In genomic region chr16:70380205-70380918, GRCh38 we compare ENCODE assay signal across 8 cellular contexts. TPM values are rescaled to one million over a fixed set of nuclear protein-coding genes. Genes with fewer than 3 reads are reported as not detected.
DNase-seq lines count a peak whose midpoint lies in the region; ATAC-seq and TF ChIP-seq lines count a peak whose summit lies in the region.

No MANE protein-coding gene starts in this region.

- CTCF ChIA-PET in BJ (lab: Yijun Ruan, JAX): interaction anchor here (1.1 to 2.4 kb wide), 7 partner anchors 8 to 272 kb away, joined by 3 to 12 read pairs (median 5); partner anchors contain the start of gene ST3GAL2

- POLR2A ChIA-PET in BJ (lab: Charles Lee): interaction anchor here (0.6 kb wide), 1 partner anchor 10 kb away, joined by 3 read pairs; no protein-coding TSS in a partner anchor

- H3K27me3 ChIP-seq in BJ (ENCODE audit: control insufficient read depth, insufficient read depth, low read length): no peaks in the 10 kb centered on the region
- H3K27me3 ChIP-seq in iPS DF 6.9 (ENCODE audit: control insufficient read depth, insufficient read depth, low read length): no peaks in the 10 kb centered on the region
- H3K27me3 ChIP-seq in skeletal muscle satellite cell (ENCODE audit: control insufficient read depth, insufficient read depth, low read length): no peaks in the 10 kb centered on the region

- peak overlapping the region; percentile 94 for H3K9ac ChIP-seq in skeletal muscle satellite cell (ENCODE audit: low read depth, low read length)

- H3K4me3 ChIP-seq in BJ (ENCODE audit: low read depth, low read length): peak overlapping the region; percentile 81
- peak overlapping the region; percentile 79 for H3K4me3 ChIP-seq in iPS DF 6.9 (ENCODE audit: low read length)
- H3K4me3 ChIP-seq in skeletal muscle satellite cell (ENCODE audit: low read length): peak overlapping the region; percentile 99

- DNase-seq in BJ (ENCODE audit: low read depth): peak; percentile 47
- peak; percentile 73 for DNase-seq in HS-27A (ENCODE audit: low read depth)
- peak; percentile 79 for DNase-seq in SW480 (ENCODE audit: low spot score)
- DNase-seq in iPS DF 6.9 (ENCODE audit: low read depth, low spot score): no peak
- no peak for DNase-seq in middle frontal gyrus (ENCODE audit: extremely low spot score, low spot score)

- H3K4me1 ChIP-seq in iPS DF 6.9 (ENCODE audit: control insufficient read depth, insufficient read depth, low read length) (0 out of 2 replicates have a peak, but pooled peaks cover 1% of the 10 kb centered on the region), skeletal muscle satellite cell (ENCODE audit: control insufficient read depth, insufficient read depth, low read length) (peaks cover 15% of the 10 kb centered on the region)

- H3K4me2 ChIP-seq in skeletal muscle satellite cell (ENCODE audit: low read length): peak overlapping the region; percentile 96

- H3K36me3 ChIP-seq in BJ (ENCODE audit: control insufficient read depth, insufficient read depth, low read length) (peaks cover 7% of the 10 kb centered on the region), iPS DF 6.9 (ENCODE audit: control insufficient read depth, insufficient read depth, low read length) (no peaks in the 10 kb centered on the region; the same call in 1 of the 2 replicates), skeletal muscle satellite cell (ENCODE audit: insufficient read depth, low read length) (peaks cover 34% of the 10 kb centered on the region)

- no CpG with 5 or more reads among the region's 31 CpGs for WGBS in iPS DF 6.9 (ENCODE audit: insufficient coverage, insufficient read length)

- peak; percentile 2 for ATAC-seq in GM19328 (IDR thresholded peaks at IDR 0.05; ENCODE audit: unreplicated experiment)

- H3K27ac ChIP-seq in angular gyrus (ENCODE audit: low read depth, low read length): peak overlapping the region; percentile 66
- no peak overlapping the region for H3K27ac ChIP-seq in iPS DF 6.9 (ENCODE audit: low read length)

- H3K9me3 ChIP-seq in iPS DF 6.9 (ENCODE audit: control insufficient read depth, insufficient read depth, low read length) (no peaks in the 10 kb centered on the region), skeletal muscle satellite cell (replicated peaks; ENCODE audit: low read length) (no peaks in the 10 kb centered on the region)

- no peak for TF ChIP-seq CTCF in BJ (IDR thresholded peaks at IDR 0.05; ENCODE audit: insufficient read depth, low read depth, low read length)

RNA-seq across cellular contexts. Expression of gene DDX19A, which starts 33.7 kb away (rescaled TPM):
- 39.5 and 42.9 TPM in 2 replicates for polyA plus RNA-seq in BJ (2011; rRNA removed)
- polyA minus RNA-seq in BJ (2011; rRNA and poly(A)+ RNA removed): 28.5 and 45.4 TPM in 2 replicates
- 39.3 and 47.2 TPM in 2 replicates for total RNA-seq in skeletal muscle satellite cell (2012; rRNA removed)

RNA-seq across cellular contexts. Expression of gene ST3GAL2, which starts 58.5 kb away (rescaled TPM):
- 20.3 and 24.7 TPM in 2 replicates for polyA plus RNA-seq in BJ (2011; rRNA removed)
- 33.0 and 40.4 TPM in 2 replicates for polyA minus RNA-seq in BJ (2011; rRNA and poly(A)+ RNA removed)
- 20.8 and 22.5 TPM in 2 replicates for total RNA-seq in skeletal muscle satellite cell (2012; rRNA removed)

Comparison
In these comparisons a context has a peak if more than half of its experiments do, and no peak if none do; other contexts are left out.
1. DNase-seq: peak in BJ (single experiment), HS-27A (single experiment) and SW480 (single experiment); none in iPS DF 6.9 (single experiment) and middle frontal gyrus (single experiment).
2. Peak in every context shown above with its lines, with median percentiles within 50 percentile points of each other: H3K4me3 ChIP-seq.